In the genomic region with DNA sequence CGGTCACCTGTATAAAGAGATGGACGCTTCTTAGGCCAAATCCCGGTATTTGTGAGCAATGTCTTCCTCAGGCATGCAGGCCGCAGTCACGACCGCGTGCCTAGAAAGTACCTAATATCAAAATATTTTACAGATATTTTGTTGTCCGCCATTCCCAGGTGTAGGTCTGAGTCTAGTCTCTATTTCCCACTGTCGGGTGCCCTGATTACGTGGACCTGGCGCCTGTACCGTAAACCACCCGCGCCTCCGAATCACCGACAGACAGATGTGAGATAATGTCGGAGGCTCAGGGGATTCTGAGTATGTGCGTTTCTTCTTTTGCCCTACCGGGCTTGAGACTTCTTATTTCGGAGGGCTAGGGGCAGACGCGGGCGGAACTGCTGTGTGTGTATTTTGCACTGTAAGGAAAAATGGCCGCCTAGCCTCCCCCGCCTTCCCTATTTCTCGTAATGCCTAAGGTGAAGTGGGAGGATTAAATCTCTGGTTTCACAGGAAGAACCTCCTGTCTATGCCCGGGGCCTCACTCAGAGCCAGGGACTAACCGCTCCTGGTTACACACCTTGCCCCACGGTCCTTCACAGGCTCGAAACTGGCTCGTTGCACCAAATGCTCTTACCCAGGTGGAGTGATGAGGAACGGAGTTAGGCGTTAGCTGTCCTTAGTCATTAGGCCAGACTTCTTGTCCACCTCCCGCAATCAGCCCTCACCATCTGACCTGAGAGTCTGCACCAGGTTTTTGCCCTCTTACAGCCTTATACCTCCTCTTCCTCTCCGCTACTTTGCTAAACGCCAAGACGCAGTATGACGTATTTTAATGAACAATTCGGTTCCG, we compare ENCODE assay signal across 9 cellular contexts. TPM values are rescaled to one million over a fixed set of nuclear protein-coding genes. Genes with fewer than 3 reads are reported as not detected.
A peak's percentile ranks its signal among the peaks of the same experiment; 100 is the strongest.
DNase-seq lines count a peak whose midpoint lies in the region; ATAC-seq and TF ChIP-seq lines count a peak whose summit lies in the region.
"Had no signal": no experiment of that assay in that cellular context is flagged by ENCODE, and none has a peak within 500 bp of the region (broad histone marks: within the 10 kb centered on the region; RNA-seq: fewer than 3 reads in every experiment).

No MANE protein-coding gene starts in this region.

- H3K36me3 Mint-ChIP-seq in H9 (ENCODE audit: insufficient read depth in 1 of 3, low read depth in 3 of 3) (no peaks in the 10 kb centered on the region), type B pancreatic cell (no peaks in the 10 kb centered on the region)

- no peak overlapping the region for H2BK15ac ChIP-seq in neuronal stem cell (ENCODE audit: low read length)
- no peak overlapping the region for H2BK15ac ChIP-seq in H9 (ENCODE audit: low read depth, low read length)

- no peak overlapping the region for H3K4ac ChIP-seq in neuronal stem cell (ENCODE audit: low read length)
- no peak overlapping the region for H3K4ac ChIP-seq in H9 (ENCODE audit: low read depth, low read length)

- H3K4me3 ChIP-seq in neuronal stem cell (ENCODE audit: low read length in 2 of 2) (peak overlapping the region in 1 of 2 donors; percentile 98), BE2C (ENCODE audit: low read depth, low read length) (no peak overlapping the region)

- H3K9ac ChIP-seq in neuronal stem cell (ENCODE audit: low read depth, low read length, poor library complexity) (peak overlapping the region; percentile 70), H9 (ENCODE audit: extremely low read depth, insufficient read length, low read length) (no peak overlapping the region)

- H3K36me3 ChIP-seq in neuronal stem cell (replicated peaks in 1 of 2; ENCODE audit: control insufficient read depth in 2 of 2, insufficient read depth in 2 of 2, low read length in 2 of 2), result no peaks in the 10 kb centered on the region
- H3K36me3 ChIP-seq in BE2C, result no peaks in the 10 kb centered on the region
- H3K36me3 ChIP-seq: Peyer's patch had no signal

- H3K4me1 Mint-ChIP-seq in H9 (no peaks in the 10 kb centered on the region), type B pancreatic cell (ENCODE audit: unreplicated experiment) (no peaks in the 10 kb centered on the region)

- H3K23ac ChIP-seq in neuronal stem cell (ENCODE audit: low read depth, low read length, poor library complexity), result no peak overlapping the region
- no peak overlapping the region for H3K23ac ChIP-seq in H9 (ENCODE audit: insufficient read length, low read depth, low read length)

- no peak overlapping the region for H2BK5ac ChIP-seq in neuronal stem cell (ENCODE audit: low read length)
- no peak overlapping the region for H2BK5ac ChIP-seq in H9 (ENCODE audit: insufficient read length, low read length)

- no CpG with 5 or more reads among the region's 40 CpGs for WGBS in neuronal stem cell (ENCODE audit: extremely low coverage in 2 of 2, insufficient read length in 2 of 2, insufficient replicate concordance in 1 of 2), 2 donors
- WGBS in H9 (ENCODE audit: extremely low coverage, insufficient read length, low lambda C conversion rate), result no CpG with 5 or more reads among the region's 40 CpGs

- H3K4me3 Mint-ChIP-seq in H9 (no peak overlapping the region), type B pancreatic cell (no peak overlapping the region)

- H3K9me3 Mint-ChIP-seq in H9 (no peaks in the 10 kb centered on the region), type B pancreatic cell (no peaks in the 10 kb centered on the region)

- H4K5ac ChIP-seq in H9 (ENCODE audit: insufficient read length, low read depth, low read length), result no peak overlapping the region

- ATAC-seq in GM21515 (IDR thresholded peaks at IDR 0.05; ENCODE audit: unreplicated experiment) (peak; percentile 63), HG02840 (IDR thresholded peaks at IDR 0.05; ENCODE audit: low FRiP score, unreplicated experiment) (no peak)

- no peak overlapping the region for H3K56ac ChIP-seq in H9 (ENCODE audit: insufficient read length, low read depth, low read length)

- TF ChIP-seq CTCF in H9 (conservative IDR thresholded peaks at IDR 0.05), result no peak
- TF ChIP-seq CTCF in BE2C (IDR thresholded peaks at IDR 0.05; ENCODE audit: low read depth, low read length), result no peak
- TF ChIP-seq CTCF in type B pancreatic cell (conservative IDR thresholded peaks at IDR 0.05), result no peak

- H3T11ph ChIP-seq in H9 (ENCODE audit: low read length), result no peak overlapping the region

- H3K9me3 ChIP-seq in neuronal stem cell (replicated peaks in 1 of 2; ENCODE audit: control insufficient read depth in 2 of 2, insufficient read depth in 1 of 2, low read depth in 1 of 2, low read length in 2 of 2) (no peaks in the 10 kb centered on the region), H9 (ENCODE audit: control insufficient read depth, low read depth, low read length) (no peaks in the 10 kb centered on the region), BE2C (no peaks in the 10 kb centered on the region)
- H3K9me3 ChIP-seq: Peyer's patch had no signal

- no peak overlapping the region for H2BK120ac ChIP-seq in neuronal stem cell (ENCODE audit: low read depth, low read length)
- no peak overlapping the region for H2BK120ac ChIP-seq in H9 (ENCODE audit: low read depth, low read length, poor library complexity, severe bottlenecking)

- no peak overlapping the region for H3K14ac ChIP-seq in neuronal stem cell (ENCODE audit: low read length)
- no peak overlapping the region for H3K14ac ChIP-seq in H9 (ENCODE audit: insufficient read depth, low read length)

- no peaks in the 10 kb centered on the region for H4K20me1 ChIP-seq in H9 (ENCODE audit: control insufficient read depth, insufficient read depth, insufficient read length)

- peak overlapping the region; percentile 48 for H3K18ac ChIP-seq in neuronal stem cell (ENCODE audit: low read length)
- H3K18ac ChIP-seq in H9 (ENCODE audit: insufficient read length, low read depth, low read length), result no peak overlapping the region

- H2AK5ac ChIP-seq in neuronal stem cell (ENCODE audit: low read depth, low read length), result no peak overlapping the region
- H2AK5ac ChIP-seq in H9 (ENCODE audit: insufficient read length, low read length), result no peak overlapping the region

- H3K23me2 ChIP-seq in H9 (ENCODE audit: insufficient read length, low read depth, low read length, poor library complexity, severe bottlenecking), result no peaks in the 10 kb centered on the region

- H3K27ac ChIP-seq in neuronal stem cell (replicated peaks; ENCODE audit: low read length), result peak overlapping the region; percentile 67
- H3K27ac ChIP-seq in H9 (ENCODE audit: insufficient read length, low read depth, low read length), result no peak overlapping the region

- DNase-seq in NCI-H226 (peak; percentile 52), cerebellum (ENCODE audit: low spot score) (peak; percentile 20), neuronal stem cell (ENCODE audit: low spot score) (peak; percentile 11), H9 (no peak), BE2C (no peak), type B pancreatic cell (ENCODE audit: extremely low spot score, unreplicated experiment) (no peak)

- no peaks in the 10 kb centered on the region for H3K27me3 ChIP-seq in neuronal stem cell (ENCODE audit: control insufficient read depth in 3 of 3, insufficient read depth in 3 of 3, low read depth in 1 of 3, low read length in 3 of 3)
- H3K27me3 ChIP-seq in H9 (ENCODE audit: insufficient read depth, low read length), result no peaks in the 10 kb centered on the region
- no peaks in the 10 kb centered on the region for H3K27me3 ChIP-seq in BE2C
- H3K27me3 ChIP-seq: Peyer's patch had no signal

- H2AFZ ChIP-seq in neuronal stem cell (ENCODE audit: low read length), result no peak overlapping the region
- H2AFZ ChIP-seq in H9 (ENCODE audit: low read length), result no peak overlapping the region

- no peak overlapping the region for H4K91ac ChIP-seq in neuronal stem cell (ENCODE audit: low read depth, low read length, poor library complexity)
- H4K91ac ChIP-seq in H9 (ENCODE audit: insufficient read length, low read depth, low read length), result no peak overlapping the region

- H3K27me3 Mint-ChIP-seq in H9 (ENCODE audit: low read depth), result no peaks in the 10 kb centered on the region
- H3K27me3 Mint-ChIP-seq in type B pancreatic cell, result no peaks in the 10 kb centered on the region

- H3K79me2 ChIP-seq in H9 (ENCODE audit: insufficient read depth, low read length), result no peaks in the 10 kb centered on the region

- H4K8ac ChIP-seq in neuronal stem cell (ENCODE audit: low read depth, low read length), result no peak overlapping the region
- no peak overlapping the region for H4K8ac ChIP-seq in H9 (replicated peaks; ENCODE audit: insufficient read length, low read depth, low read length)

- H3K4me1 ChIP-seq in neuronal stem cell (ENCODE audit: control insufficient read depth in 2 of 2, insufficient read depth in 1 of 2, low read depth in 1 of 2, low read length in 2 of 2) (no peaks in the 10 kb centered on the region), H9 (ENCODE audit: insufficient read depth, low read length) (no peaks in the 10 kb centered on the region), BE2C (no peaks in the 10 kb centered on the region)
- H3K4me1 ChIP-seq: Peyer's patch had no signal

- H3K27ac Mint-ChIP-seq in H9 (no peak overlapping the region), type B pancreatic cell (no peak overlapping the region)

- H3K4me2 ChIP-seq in neuronal stem cell (ENCODE audit: insufficient read depth, low read length, poor library complexity, severe bottlenecking), result peak overlapping the region; percentile 26
- no peak overlapping the region for H3K4me2 ChIP-seq in H9 (ENCODE audit: insufficient read depth, insufficient read length, low read length)

- H2BK12ac ChIP-seq in neuronal stem cell (ENCODE audit: low read length) (no peak overlapping the region), H9 (ENCODE audit: insufficient read length, low read depth, low read length) (no peak overlapping the region)

- no peak overlapping the region for H2BK20ac ChIP-seq in H9 (ENCODE audit: low read depth, low read length, poor library complexity, severe bottlenecking)

- H3K79me1 ChIP-seq in neuronal stem cell (ENCODE audit: low read depth, low read length) (peaks cover 2% of the 10 kb centered on the region), H9 (ENCODE audit: insufficient read depth, low read depth, low read length, poor library complexity, severe bottlenecking) (no peaks in the 10 kb centered on the region)

RNA-seq across cellular contexts. Expression of a gene that starts 38.1 kb away (rescaled TPM):
- total RNA-seq in cerebellum, result 0.27 TPM
- polyA plus RNA-seq in neuronal stem cell (2013, experiment 1 of 2), result 14.6 TPM
- 15.7 TPM for polyA plus RNA-seq in neuronal stem cell (2013, experiment 2 of 2)
- total RNA-seq in H9 (2021), result not detected in 2 replicates
- polyA plus RNA-seq in BE2C (2012; ENCODE audit: insufficient read depth, insufficient read length, low read depth), result not detected
- total RNA-seq in type B pancreatic cell (ENCODE audit: low replicate concordance), result not detected in 2 replicates

Comparison
In these comparisons a context has a peak if more than half of its experiments do, and no peak if none do; other contexts are left out.
1. DNase-seq: peak in NCI-H226 (single experiment), cerebellum (single experiment) and neuronal stem cell (single experiment); none in H9 (single experiment), BE2C (single experiment) and type B pancreatic cell (single experiment).